In genomic region chr17:81294512-81295030, GRCh38 we compare ENCODE assay signal across 7 cellular contexts. TPM values are rescaled to one million over a fixed set of nuclear protein-coding genes. Genes with fewer than 3 reads are reported as not detected.
DNase-seq lines count a peak whose midpoint lies in the region; ATAC-seq and TF ChIP-seq lines count a peak whose summit lies in the region.

No MANE protein-coding gene starts in this region.

- DNase-seq in activated CD4-positive, alpha-beta T cell treated with anti-CD3 and anti-CD28 coated beads, Interleukin-2, amount 50 U/mL, for 48 hours: peak; percentile 19 to 32
- DNase-seq in fibroblast of peridontal ligament (ENCODE audit: extremely low read depth): peak; percentile 6
- DNase-seq in omental fat pad (ENCODE audit: low spot score): no peak
- DNase-seq in SHP77 (lab: John Stamatoyannopoulos, UW): no peak
- DNase-seq in GM13977 (ENCODE audit: low spot score): no peak

- ATAC-seq in GM18867 (IDR thresholded peaks at IDR 0.05; ENCODE audit: unreplicated experiment) (peak; percentile 18), HG03139 (IDR thresholded peaks at IDR 0.05; ENCODE audit: unreplicated experiment) (peak; percentile 7), omental fat pad (ENCODE audit: low FRiP score) (peak; percentile 21)

- no peak for TF ChIP-seq CTCF in omental fat pad (IDR thresholded peaks at IDR 0.05)
- no peak for TF ChIP-seq CTCF in GM13977 (IDR thresholded peaks at IDR 0.05; ENCODE audit: extremely low read depth, insufficient read depth, missing control alignments)

- in situ Hi-C loops in GM13977 (cut with MboI; ENCODE audit: low pct_unique_long_range_greater_than_20kb, low sequenced_read_pairs, unreplicated experiment): no loop called here

RNA-seq across cellular contexts. Expression of gene SLC38A10, which starts 0.5 kb away (rescaled TPM):
- 100 to 1,000 TPM in 1 of 4 donors, 10 to 100 TPM in 3; 61.2 to 126 (median 75.6) TPM for total RNA-seq in omental fat pad

RNA-seq across cellular contexts. Expression of gene NDUFAF8, which starts 55.5 kb away (rescaled TPM):
- 10 to 100 TPM; 28.7 to 56.7 (median 37.5) TPM for total RNA-seq in omental fat pad

RNA-seq across cellular contexts. Expression of gene TEPSIN, which starts 55.7 kb away (rescaled TPM):
- total RNA-seq in omental fat pad: 10 to 100 TPM; 15.1 to 56.1 (median 33.2) TPM

Comparison
In these comparisons a context has a peak if more than half of its experiments do, and no peak if none do; other contexts are left out.
1. DNase-seq: peak in activated CD4-positive, alpha-beta T cell treated with anti-CD3 and anti-CD28 coated beads, Interleukin-2, amount 50 U/mL, for 48 hours (2 of 2) and fibroblast of peridontal ligament (single experiment); none in omental fat pad (single experiment), SHP77 (0 of 2) and GM13977 (single experiment).
2. Peak in every context shown above with its lines, with median percentiles within 50 percentile points of each other: ATAC-seq.